ENCODE assay signal across 8 cellular contexts in genomic region chr22:23858484-23858815, GRCh38. TPM values are rescaled to one million over a fixed set of nuclear protein-coding genes. Genes with fewer than 3 reads are reported as not detected.
DNase-seq lines count a peak whose midpoint lies in the region; ATAC-seq and TF ChIP-seq lines count a peak whose summit lies in the region.

No MANE protein-coding gene starts in this region.

- H3K4me1 Mint-ChIP-seq in activated naive CD8-positive, alpha-beta T cell (ENCODE audit: low read depth) = peaks cover 16% of the 10 kb centered on the region
- peaks cover 19 to 22% of the 10 kb centered on the region in 2 donors for H3K4me1 Mint-ChIP-seq in immature natural killer cell
- H3K4me1 Mint-ChIP-seq in stimulated activated naive CD8-positive, alpha-beta T cell treated with anti-CD3 and anti-CD28 coated beads, Interleukin-15, amount 100 ng/mL, for 72 hours = peaks cover 20% of the 10 kb centered on the region

- ATAC-seq in stimulated activated naive CD8-positive, alpha-beta T cell treated with anti-CD3 and anti-CD28 coated beads, Interleukin-15, amount 100 ng/mL, for 72 hours = no peak
- ATAC-seq in HG03442 (IDR thresholded peaks at IDR 0.05; ENCODE audit: unreplicated experiment) = no peak
- ATAC-seq in HG02981 (IDR thresholded peaks at IDR 0.05; ENCODE audit: unreplicated experiment) = no peak

- peak overlapping the region; percentile 77 for H3K27ac Mint-ChIP-seq in activated naive CD8-positive, alpha-beta T cell
- peak overlapping the region; percentile 82 to 95 (median 94) for H3K27ac Mint-ChIP-seq in immature natural killer cell
- peak overlapping the region; percentile 72 to 83 for H3K27ac Mint-ChIP-seq in stimulated activated naive CD8-positive, alpha-beta T cell treated with anti-CD3 and anti-CD28 coated beads, Interleukin-15, amount 100 ng/mL, for 72 hours

- H3K27me3 Mint-ChIP-seq in activated naive CD8-positive, alpha-beta T cell = no peaks in the 10 kb centered on the region
- peaks cover 6 to 9% (median 7%) of the 10 kb centered on the region in 3 donors for H3K27me3 Mint-ChIP-seq in immature natural killer cell (ENCODE audit: low read depth in 3 of 3)
- peaks cover 8% of the 10 kb centered on the region for H3K27me3 Mint-ChIP-seq in stimulated activated naive CD8-positive, alpha-beta T cell treated with anti-CD3 and anti-CD28 coated beads, Interleukin-15, amount 100 ng/mL, for 72 hours

- peaks cover 3% of the 10 kb centered on the region for H3K36me3 Mint-ChIP-seq in activated naive CD8-positive, alpha-beta T cell
- peaks cover 2 to 6% (median 5%) of the 10 kb centered on the region in 3 donors for H3K36me3 Mint-ChIP-seq in immature natural killer cell

- no peak for DNase-seq in HL-60 (ENCODE audit: low read depth in 1 of 2, low spot score in 1 of 2)
- no peak for DNase-seq in immature natural killer cell
- DNase-seq in stimulated activated naive CD8-positive, alpha-beta T cell treated with anti-CD3 and anti-CD28 coated beads, Interleukin-15, amount 100 ng/mL, for 72 hours = no peak
- no peak for DNase-seq in NCI-H187 treated with DMSO at 0.1 percent for 48 hours (lab: John Stamatoyannopoulos, UW)
- DNase-seq in MV-4-11 (lab: John Stamatoyannopoulos, UW) = no peak

- no peaks in the 10 kb centered on the region for H3K9me3 Mint-ChIP-seq in activated naive CD8-positive, alpha-beta T cell (ENCODE audit: low read depth)
- H3K9me3 Mint-ChIP-seq in immature natural killer cell = no peaks in the 10 kb centered on the region
- H3K9me3 Mint-ChIP-seq in stimulated activated naive CD8-positive, alpha-beta T cell treated with anti-CD3 and anti-CD28 coated beads, Interleukin-15, amount 100 ng/mL, for 72 hours = no peaks in the 10 kb centered on the region

- H3K27me3 ChIP-seq in HL-60 (ENCODE audit: insufficient read depth, poor library complexity, severe bottlenecking) = no peaks in the 10 kb centered on the region

- H3K27ac ChIP-seq in HL-60 (replicated peaks) = no peak overlapping the region

- H3K4me3 ChIP-seq in HL-60 (replicated peaks; ENCODE audit: insufficient read depth, low read length) = peak overlapping the region; percentile 65

- H3K4me3 Mint-ChIP-seq in activated naive CD8-positive, alpha-beta T cell = peak overlapping the region; percentile 92
- H3K4me3 Mint-ChIP-seq in immature natural killer cell = peak overlapping the region; percentile 87 to 94 (median 93)
- peak overlapping the region; percentile 85 to 95 for H3K4me3 Mint-ChIP-seq in stimulated activated naive CD8-positive, alpha-beta T cell treated with anti-CD3 and anti-CD28 coated beads, Interleukin-15, amount 100 ng/mL, for 72 hours

- TF ChIP-seq CTCF in HL-60 (IDR thresholded peaks at IDR 0.05; ENCODE audit: insufficient read depth, low read length) = no peak

RNA-seq across cellular contexts. Expression of gene SLC2A11, which starts 0.8 kb away (rescaled TPM):
- polyA plus RNA-seq in immature natural killer cell = 1 to 10 TPM in 2 of 3 donors, under 1 TPM in 1; 0.48 to 3.0 (median 2.0) TPM

RNA-seq across cellular contexts. Expression of gene DERL3, which starts 19.6 kb away (rescaled TPM):
- polyA plus RNA-seq in immature natural killer cell = 1 to 10 TPM in 1 of 3 donors, under 1 TPM in 2; 0.61 to 1.2 (median 0.62) TPM

RNA-seq across cellular contexts. Expression of gene MIF, which starts 35.7 kb away (rescaled TPM):
- polyA plus RNA-seq in immature natural killer cell = 1,000 to 10,000 TPM in 1 of 3 donors, 100 to 1,000 TPM in 2; 788 to 1,627 (median 947) TPM
